ENCODE assay signal across 17 cellular contexts in the genomic region with DNA sequence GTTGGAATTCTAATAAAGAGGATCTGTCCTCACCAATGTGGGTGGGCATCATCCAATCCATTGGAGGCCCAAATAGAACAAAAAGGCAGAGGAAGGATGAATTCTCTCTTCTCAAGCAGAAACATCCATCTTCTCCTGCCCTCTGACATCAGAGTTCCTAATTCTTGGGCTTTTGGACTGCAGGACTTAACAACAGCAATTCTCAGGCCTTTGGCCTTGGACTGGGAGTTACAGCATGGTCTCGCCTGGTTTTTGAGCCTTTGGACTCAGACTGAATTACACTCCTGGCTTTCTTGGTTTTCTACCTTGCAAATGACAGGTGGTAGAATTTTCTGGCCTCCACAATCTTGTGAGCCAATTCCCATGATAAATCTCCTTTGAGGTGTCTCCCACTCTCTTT.
A peak's percentile ranks its signal among the peaks of the same experiment; 100 is the strongest.
DNase-seq lines count a peak whose midpoint lies in the region; ATAC-seq and TF ChIP-seq lines count a peak whose summit lies in the region.
"Had no signal": no experiment of that assay in that cellular context is flagged by ENCODE, and none has a peak within 500 bp of the region (broad histone marks: within the 10 kb centered on the region; RNA-seq: fewer than 3 reads in every experiment).

No MANE protein-coding gene starts in this region.

- H3K4me2 ChIP-seq in mesendoderm (ENCODE audit: low read length): no peak overlapping the region
- H3K4me2 ChIP-seq: BLaER1 treated with 17β-estradiol and CSF1 and Interleukin-3, amounts not matched to agents 10 nM and 100 nM had no signal

- H2BK5ac ChIP-seq in mesendoderm (ENCODE audit: low read length): no peak overlapping the region

- no peaks in the 10 kb centered on the region for H3K79me2 ChIP-seq in ACC112 (ENCODE audit: control insufficient read depth, insufficient read depth, low read length, unreplicated experiment)
- no peaks in the 10 kb centered on the region for H3K79me2 ChIP-seq in mesendoderm (ENCODE audit: control insufficient read depth, insufficient read depth, low read length)

- H3K4me1 ChIP-seq in ACC112 (ENCODE audit: control insufficient read depth, insufficient read depth, low read length, unreplicated experiment): peaks cover 31% of the 10 kb centered on the region
- no peaks in the 10 kb centered on the region for H3K4me1 ChIP-seq in esophagus (ENCODE audit: control insufficient read depth in 2 of 2, insufficient read depth in 2 of 2, low read length in 1 of 2)
- H3K4me1 ChIP-seq in mesendoderm (ENCODE audit: control insufficient read depth, low read depth, low read length): no peaks in the 10 kb centered on the region
- peaks cover 0 to 11% of the 10 kb centered on the region in 2 donors for H3K4me1 ChIP-seq in thoracic aorta (ENCODE audit: control insufficient read depth in 1 of 2, low read depth in 2 of 2)

- H3K36me3 ChIP-seq in ACC112 (ENCODE audit: insufficient read depth, low read length): 0 out of 2 replicates have a peak, but pooled peaks cover 4% of the 10 kb centered on the region
- no peaks in the 10 kb centered on the region for H3K36me3 ChIP-seq in esophagus (ENCODE audit: control insufficient read depth in 2 of 2, insufficient read depth in 2 of 2, low read length in 1 of 2)
- no peaks in the 10 kb centered on the region for H3K36me3 ChIP-seq in mesendoderm (ENCODE audit: control insufficient read depth, insufficient read depth, low read length)
- H3K36me3 ChIP-seq in thoracic aorta: no peaks in the 10 kb centered on the region
- H3K36me3 ChIP-seq: BLaER1 treated with 17β-estradiol and CSF1 and Interleukin-3, amounts not matched to agents 10 nM and 100 nM had no signal

- H3K9me3 ChIP-seq in esophagus (ENCODE audit: control insufficient read depth in 2 of 2, insufficient read depth in 1 of 2, low read depth in 1 of 2, low read length in 1 of 2) (no peaks in the 10 kb centered on the region), thoracic aorta (no peaks in the 10 kb centered on the region)

- H3K4ac ChIP-seq in mesendoderm (ENCODE audit: low read depth, low read length): no peak overlapping the region

- H2BK15ac ChIP-seq in mesendoderm (replicated peaks; ENCODE audit: low read depth): no peak overlapping the region

- TF ChIP-seq CTCF in thoracic aorta (IDR thresholded peaks at IDR 0.05): no peak

- peak overlapping the region; percentile 66 for H4K8ac ChIP-seq in mesendoderm (ENCODE audit: low read depth, low read length)

- peak overlapping the region; percentile 18 for H2AFZ ChIP-seq in ACC112 (ENCODE audit: low read length, unreplicated experiment)

- DNase-seq in mesendoderm (no peak), thoracic aorta (ENCODE audit: low spot score) (no peak), SIG-M5 (lab: John Stamatoyannopoulos, UW) (no peak), SW 1271 (lab: John Stamatoyannopoulos, UW) (no peak), mucosa of gallbladder (ENCODE audit: low spot score) (no peak)
- DNase-seq in activated naive CD4-positive, alpha-beta T cell (lab: John Stamatoyannopoulos, UW): no peak
- DNase-seq: DMS79 treated with DMSO at 0.1 percent for 48 hours, HCEC 1CT, NCI-H1417 treated with DMSO at 0.1 percent for 48 hours, NCI-H1930, NCI-H446 treated with DMSO at 0.1 percent for 48 hours, NCI-H82 had no signal

- no peak overlapping the region for H3K23ac ChIP-seq in mesendoderm (ENCODE audit: low read length)

- ATAC-seq in thoracic aorta (ENCODE audit: insufficient number of reproducible peaks, low FRiP score, low read depth): no peak
- ATAC-seq: GM12878, K562 had no signal

- no peak overlapping the region for H4K5ac ChIP-seq in mesendoderm (ENCODE audit: low read length)

- H3K56ac ChIP-seq in mesendoderm (ENCODE audit: low read length): no peak overlapping the region

- H3K27ac ChIP-seq in ACC112 (ENCODE audit: low read depth, low read length) (peak overlapping the region; percentile 54), esophagus (ENCODE audit: low read depth in 2 of 2, low read length in 1 of 2) (peak overlapping the region; percentile 50 to 69), mesendoderm (ENCODE audit: low read depth, low read length) (no peak overlapping the region), thoracic aorta (peak overlapping the region; percentile 19 to 42)
- H3K27ac ChIP-seq: BLaER1 treated with 17β-estradiol and CSF1 and Interleukin-3, amounts not matched to agents 10 nM and 100 nM had no signal

- WGBS in esophagus, 2 donors: 79 to 82% methylated on average over 1 of the region's 1 CpG
- WGBS in mesendoderm (ENCODE audit: extremely low coverage, insufficient coverage, low lambda C conversion rate): no CpG with 5 or more reads among the region's 1 CpG

- H3K79me1 ChIP-seq in mesendoderm (ENCODE audit: low read length): no peaks in the 10 kb centered on the region

- no peak overlapping the region for H3K18ac ChIP-seq in mesendoderm (ENCODE audit: low read length)

- no peak overlapping the region for H3K9ac ChIP-seq in mesendoderm (ENCODE audit: low read length)
- H3K9ac ChIP-seq: BLaER1 treated with 17β-estradiol and CSF1 and Interleukin-3, amounts not matched to agents 10 nM and 100 nM had no signal

- no peak overlapping the region for H2BK120ac ChIP-seq in mesendoderm (ENCODE audit: low read depth, low read length)

- H3K4me3 ChIP-seq in ACC112 (ENCODE audit: low read depth, low read length) (no peak overlapping the region), esophagus (ENCODE audit: low read depth in 1 of 2, low read length in 2 of 2) (no peak overlapping the region), mesendoderm (ENCODE audit: low read length) (no peak overlapping the region), thoracic aorta (no peak overlapping the region)
- H3K4me3 ChIP-seq: BLaER1 treated with 17β-estradiol and CSF1 and Interleukin-3, amounts not matched to agents 10 nM and 100 nM; GM12878; K562 had no signal

- H3K27me3 ChIP-seq in ACC112 (ENCODE audit: insufficient read depth, low read length) (no peaks in the 10 kb centered on the region), esophagus (ENCODE audit: control insufficient read depth in 1 of 2, insufficient read depth in 2 of 2, low read length in 2 of 2) (no peaks in the 10 kb centered on the region), mesendoderm (ENCODE audit: insufficient read depth, low read length, poor library complexity) (no peaks in the 10 kb centered on the region), thoracic aorta (replicated peaks; ENCODE audit: insufficient read depth) (no peaks in the 10 kb centered on the region)
- H3K27me3 ChIP-seq: BLaER1 treated with 17β-estradiol and CSF1 and Interleukin-3, amounts not matched to agents 10 nM and 100 nM had no signal

- H2AK5ac ChIP-seq in mesendoderm (ENCODE audit: low read length): no peak overlapping the region
